10 cellular contexts compared by ENCODE assay signal in genomic region chr15:23857028-23857641, GRCh38.
DNase-seq lines count a peak whose midpoint lies in the region; ATAC-seq, FAIRE-seq and TF ChIP-seq lines count a peak whose summit lies in the region.
"Had no signal": no experiment of that assay in that cellular context is flagged by ENCODE, and none has a peak within 500 bp of the region (broad histone marks: within the 10 kb centered on the region; RNA-seq: fewer than 3 reads in every experiment).

No MANE protein-coding gene starts in this region.

- H3K79me2 ChIP-seq in endothelial cell of umbilical vein (ENCODE audit: control insufficient read depth, insufficient read depth, low read length), result no peaks in the 10 kb centered on the region

- intact Hi-C loops in endothelial cell of umbilical vein (cut with micrococcal nuclease), result no loop called here

- peak; percentile 32 for DNase-seq in SIG-M5 treated with dmso at 0.1 percent for 504 hours (lab: John Stamatoyannopoulos, UW; ENCODE audit: unreplicated experiment)
- DNase-seq in SIG-M5 (lab: John Stamatoyannopoulos, UW), result no peak
- peak; percentile 80 for DNase-seq in NCI-H2227 treated with DMSO at 0.1 percent for 48 hours (lab: John Stamatoyannopoulos, UW)
- peak; percentile 1 for DNase-seq in endothelial cell of umbilical vein (ENCODE audit: low read depth, low spot score)
- DNase-seq in progenitor cell of endocrine pancreas (ENCODE audit: low spot score, unreplicated experiment), result peak; percentile 27
- no peak for DNase-seq in HCEC 1CT
- no peak for DNase-seq in activated T-cell treated with anti-CD3 and anti-CD28 coated beads, Interleukin-2, amount 50 U/mL, for 1 hour

- no peak for TF ChIP-seq POLR2A in endothelial cell of umbilical vein (IDR thresholded peaks at IDR 0.05; ENCODE audit: low read depth, low read length)

- no peaks in the 10 kb centered on the region for H3K27me3 Mint-ChIP-seq in progenitor cell of endocrine pancreas

- H3K4me3 Mint-ChIP-seq in progenitor cell of endocrine pancreas (ENCODE audit: low read depth), result no peak overlapping the region

- peak; percentile 12 for FAIRE-seq in endothelial cell of umbilical vein (lab: Jason Lieb, UNC)
- FAIRE-seq: G401.6, TTC549 had no signal

- POLR2A ChIA-PET in endothelial cell of umbilical vein (lab: Charles Lee), result no interaction called here

- H3K9me3 Mint-ChIP-seq in progenitor cell of endocrine pancreas (ENCODE audit: low read depth), result no peaks in the 10 kb centered on the region

- H3K4me3 ChIP-seq in endothelial cell of umbilical vein (replicated peaks in 1 of 3; ENCODE audit: insufficient read depth in 1 of 3, low read depth in 1 of 3, low read length in 3 of 3), result no peak overlapping the region

- no peaks in the 10 kb centered on the region for H3K36me3 Mint-ChIP-seq in progenitor cell of endocrine pancreas (ENCODE audit: insufficient read depth)

- no peaks in the 10 kb centered on the region for H3K36me3 ChIP-seq in endothelial cell of umbilical vein (ENCODE audit: control insufficient read depth in 2 of 2, extremely low read depth in 1 of 2, insufficient read depth in 2 of 2, low read length in 2 of 2)

- CTCF ChIA-PET in endothelial cell of umbilical vein (lab: Charles Lee), result interaction anchor here (1.2 kb wide), 1 partner anchor 10 kb away, joined by 3 read pairs; no protein-coding TSS in a partner anchor

- H4K20me1 ChIP-seq in endothelial cell of umbilical vein (replicated peaks; ENCODE audit: control insufficient read depth, extremely low read depth, insufficient read depth, low read length), result no peaks in the 10 kb centered on the region

- H3K9me3 ChIP-seq in endothelial cell of umbilical vein (replicated peaks; ENCODE audit: control insufficient read depth, insufficient read depth, low read length), result peaks cover 2% of the 10 kb centered on the region

- no peak overlapping the region for H3K9ac ChIP-seq in endothelial cell of umbilical vein (replicated peaks; ENCODE audit: extremely low read depth, insufficient read depth, low read length)

- peaks cover 9% of the 10 kb centered on the region for H3K4me1 Mint-ChIP-seq in progenitor cell of endocrine pancreas (ENCODE audit: low read depth)

- no peak overlapping the region for H3K4me2 ChIP-seq in endothelial cell of umbilical vein (ENCODE audit: insufficient read depth, low read length)

- H3K27ac ChIP-seq in endothelial cell of umbilical vein (ENCODE audit: insufficient read depth, low read depth, low read length), result no peak overlapping the region

- no peak overlapping the region for H2AFZ ChIP-seq in endothelial cell of umbilical vein (ENCODE audit: low read depth, low read length)

- no peak for TF ChIP-seq CTCF in endothelial cell of umbilical vein (IDR thresholded peaks at IDR 0.05; ENCODE audit: extremely low read depth in 1 of 2, insufficient read depth in 1 of 2, low read depth in 1 of 2, low read length in 2 of 2)
- peak; percentile 61 for TF ChIP-seq CTCF in progenitor cell of endocrine pancreas (IDR thresholded peaks at IDR 0.05; ENCODE audit: unreplicated experiment)

- H3K27ac Mint-ChIP-seq in progenitor cell of endocrine pancreas, result no peak overlapping the region

- dilution Hi-C loops in endothelial cell of umbilical vein (cut with MboI; ENCODE audit: extremely low pct_ligation_motif_present, low sequenced_read_pairs), result no loop called here

- no TSS peak for BruUV-seq in endothelial cell of umbilical vein (replicated peaks; lab: Mats Ljungman, UMichigan)

- no peaks in the 10 kb centered on the region for H3K9me1 ChIP-seq in endothelial cell of umbilical vein (replicated peaks; ENCODE audit: control insufficient read depth, extremely low read depth, insufficient read depth, low read length)

- no peaks in the 10 kb centered on the region for H3K27me3 ChIP-seq in endothelial cell of umbilical vein (ENCODE audit: control insufficient read depth in 2 of 2, insufficient read depth in 2 of 2, low read length in 2 of 2)

- no peak for ATAC-seq in HG02885 (IDR thresholded peaks at IDR 0.05; ENCODE audit: poor library complexity, unreplicated experiment)

- no peaks in the 10 kb centered on the region for H3K4me1 ChIP-seq in endothelial cell of umbilical vein (ENCODE audit: control insufficient read depth, extremely low read depth, insufficient read depth, low read length)

TF ChIP-seq in endothelial cell of umbilical vein, 7 proteins besides CTCF, POLR2A, EP300 and RAD21:
- TF ChIP-seq MAX (IDR thresholded peaks at IDR 0.05; ENCODE audit: insufficient read depth, insufficient read length) (no peak), POLR2AphosphoS5 (IDR thresholded peaks at IDR 0.05; ENCODE audit: insufficient read depth, low read depth, low read length) (no peak), FOS (IDR thresholded peaks at IDR 0.05; ENCODE audit: borderline replicate concordance, insufficient read depth, low read length) (no peak), MYC (IDR thresholded peaks at IDR 0.05; ENCODE audit: low read depth, low read length) (no peak), EZH2 (IDR thresholded peaks at IDR 0.05; ENCODE audit: borderline replicate concordance, low read depth, low read length, severe bottlenecking) (no peak), GATA2 (IDR thresholded peaks at IDR 0.05; ENCODE audit: insufficient read depth, insufficient read length, low read depth, low read length) (no peak), JUN (IDR thresholded peaks at IDR 0.05; ENCODE audit: borderline replicate concordance, insufficient read depth, insufficient read length, low read depth) (no peak)
TF ChIP-seq in endothelial cell of umbilical vein: peak in this region for 0.

Comparison
In these comparisons a context has a peak if more than half of its experiments do, and no peak if none do; other contexts are left out.
1. DNase-seq: peak in SIG-M5 treated with dmso at 0.1 percent for 504 hours (single experiment), NCI-H2227 treated with DMSO at 0.1 percent for 48 hours (single experiment), endothelial cell of umbilical vein (single experiment) and progenitor cell of endocrine pancreas (single experiment); none in SIG-M5 (single experiment), HCEC 1CT (single experiment) and activated T-cell treated with anti-CD3 and anti-CD28 coated beads, Interleukin-2, amount 50 U/mL, for 1 hour (single experiment).